ENCODE assay signal across 11 cellular contexts in genomic region chr2:136000502-136000901, GRCh38. TPM values are rescaled to one million over a fixed set of nuclear protein-coding genes. Genes with fewer than 3 reads are reported as not detected.
DNase-seq lines count a peak whose midpoint lies in the region; ATAC-seq, FAIRE-seq and TF ChIP-seq lines count a peak whose summit lies in the region.
"Had no signal": no experiment of that assay in that cellular context is flagged by ENCODE, and none has a peak within 500 bp of the region (broad histone marks: within the 10 kb centered on the region; RNA-seq: fewer than 3 reads in every experiment).

No MANE protein-coding gene starts in this region.

- H3K36me3 ChIP-seq in mesenchymal stem cell (ENCODE audit: control insufficient read depth in 1 of 2, insufficient read depth in 2 of 2, low read depth in 1 of 2, low read length in 2 of 2) (no peaks in the 10 kb centered on the region), transverse colon (no peaks in the 10 kb centered on the region), vagina (no peaks in the 10 kb centered on the region)

- peak overlapping the region; percentile 61 for H4K8ac ChIP-seq in mesenchymal stem cell (ENCODE audit: low read length)

- H2BK12ac ChIP-seq in mesenchymal stem cell (ENCODE audit: low read length in 2 of 2) = no peak overlapping the region

- no peak overlapping the region for H2BK5ac ChIP-seq in mesenchymal stem cell (ENCODE audit: low read depth, low read length, poor library complexity, severe bottlenecking)

- H3K9me3 ChIP-seq in mesenchymal stem cell (ENCODE audit: control insufficient read depth, low read length) (no peaks in the 10 kb centered on the region), transverse colon (no peaks in the 10 kb centered on the region), vagina (no peaks in the 10 kb centered on the region)

- TF ChIP-seq CTCF in transverse colon (IDR thresholded peaks at IDR 0.05) = no peak
- TF ChIP-seq CTCF in vagina (IDR thresholded peaks at IDR 0.05) = no peak

- 43% methylated on average over 2 of the region's 2 CpGs for WGBS in mesenchymal stem cell
- WGBS in transverse colon (ENCODE audit: low coverage in 1 of 2), 2 donors = 39 to 63% methylated on average over 2 of the region's 2 CpGs

- no peak overlapping the region for H3K14ac ChIP-seq in mesenchymal stem cell (ENCODE audit: low read length in 2 of 2)

- intact Hi-C loops in transverse colon (cut with DNase I; ENCODE audit: low total_unique reads) = no loop called here
- intact Hi-C loops in vagina (cut with DNase I) = no loop called here

- no peak overlapping the region for H3K18ac ChIP-seq in mesenchymal stem cell (ENCODE audit: low read depth in 1 of 2, low read length in 2 of 2)

- H2AFZ ChIP-seq in mesenchymal stem cell (ENCODE audit: low read depth, low read length) = no peak overlapping the region

- no peak for TF ChIP-seq EP300 in transverse colon (IDR thresholded peaks at IDR 0.05; ENCODE audit: low read depth)

- no peaks in the 10 kb centered on the region for H3K79me1 ChIP-seq in mesenchymal stem cell (replicated peaks; ENCODE audit: low read length, poor library complexity, severe bottlenecking)

- FAIRE-seq in GM18507 (lab: Jason Lieb, UNC) (peak; percentile 56), RCC 7860 (lab: Jason Lieb, UNC) (no peak)

- H3K23ac ChIP-seq in mesenchymal stem cell (ENCODE audit: low read length in 2 of 2) = no peak overlapping the region

- H3K4me2 ChIP-seq in mesenchymal stem cell (ENCODE audit: low read length, poor library complexity, severe bottlenecking) = no peak overlapping the region

- no peak overlapping the region for H3K9ac ChIP-seq in mesenchymal stem cell (ENCODE audit: low read length)

- ATAC-seq in GM21619 (IDR thresholded peaks at IDR 0.05; ENCODE audit: unreplicated experiment) = peak; percentile 69
- ATAC-seq: natural killer cell had no signal

- no peak overlapping the region for H2AK5ac ChIP-seq in mesenchymal stem cell (ENCODE audit: low read length, severe bottlenecking)

- in situ Hi-C loops in transverse colon (cut with MboI; ENCODE audit: low pct_ligation_motif_present in 1 of 4, low pct_unique_long_range_greater_than_20kb in 1 of 4, low sequenced_read_pairs in 3 of 4) = no loop called here

- no peak for DNase-seq in GM18507 (ENCODE audit: extremely low spot score, insufficient read length, low read depth)
- DNase-seq in NAMALWA (ENCODE audit: low spot score) = peak; percentile 34
- peak; percentile 13 for DNase-seq in mesenchymal stem cell
- no peak for DNase-seq in stimulated activated naive CD4-positive, alpha-beta T cell (lab: John Stamatoyannopoulos, UW)
- no peak for DNase-seq in RCC 7860 (ENCODE audit: low spot score)
- DNase-seq in transverse colon = no peak
- no peak for DNase-seq in vagina (ENCODE audit: extremely low spot score in 2 of 2)
- DNase-seq: KBM-7, natural killer cell had no signal

- H4K91ac ChIP-seq in mesenchymal stem cell (ENCODE audit: low read length) = no peak overlapping the region

- H3K4me1 ChIP-seq in mesenchymal stem cell (ENCODE audit: control insufficient read depth, insufficient read depth, low read depth, low read length) (peaks cover 2% of the 10 kb centered on the region), transverse colon (peaks cover 0 to 7% (median 2%) of the 10 kb centered on the region in 4 donors), vagina (no peaks in the 10 kb centered on the region)

- H3K27ac ChIP-seq in mesenchymal stem cell (ENCODE audit: low read length, poor library complexity, severe bottlenecking) (no peak overlapping the region), transverse colon (peak overlapping the region in 1 of 4 donors; percentile 47), vagina (no peak overlapping the region)
- H3K27ac ChIP-seq: coronary artery had no signal

- TF ChIP-seq POLR2A in transverse colon (IDR thresholded peaks at IDR 0.05) (no peak), vagina (IDR thresholded peaks at IDR 0.05) (no peak)

- no peak overlapping the region for H2BK15ac ChIP-seq in mesenchymal stem cell (ENCODE audit: low read depth, poor library complexity, severe bottlenecking)

- no peak overlapping the region for H3K4me3 ChIP-seq in mesenchymal stem cell (ENCODE audit: insufficient read depth in 1 of 2, low read depth in 1 of 2, low read length in 2 of 2)
- no peak overlapping the region for H3K4me3 ChIP-seq in transverse colon
- no peak overlapping the region for H3K4me3 ChIP-seq in vagina
- H3K4me3 ChIP-seq: coronary artery had no signal

- H3K4ac ChIP-seq in mesenchymal stem cell (ENCODE audit: low read depth in 1 of 2, low read length in 2 of 2) = no peak overlapping the region

- no peak overlapping the region for H2BK120ac ChIP-seq in mesenchymal stem cell (ENCODE audit: low read depth, low read length)

- H3K27me3 ChIP-seq in mesenchymal stem cell (ENCODE audit: control insufficient read depth in 1 of 2, insufficient read depth in 1 of 2, low read length in 2 of 2) = no peaks in the 10 kb centered on the region
- no peaks in the 10 kb centered on the region for H3K27me3 ChIP-seq in transverse colon
- H3K27me3 ChIP-seq in vagina = no peaks in the 10 kb centered on the region

RNA-seq across cellular contexts. Expression of gene DARS1, which starts 15.1 kb away (rescaled TPM):
- 62.0 TPM for polyA plus RNA-seq in mesenchymal stem cell (2013, experiment 1 of 2)
- 68.1 TPM for polyA plus RNA-seq in mesenchymal stem cell (2013, experiment 2 of 2)
- total RNA-seq in transverse colon (10 to 100 TPM; 20.5 to 42.3 (median 37.4) TPM), vagina (63.1 TPM)

Comparison
In these comparisons a context has a peak if more than half of its experiments do, and no peak if none do; other contexts are left out.
1. DNase-seq: peak in NAMALWA (single experiment) and mesenchymal stem cell (single experiment); none in GM18507 (single experiment), stimulated activated naive CD4-positive, alpha-beta T cell (0 of 6), RCC 7860 (single experiment), transverse colon (single experiment) and vagina (0 of 2).